12 cellular contexts compared by ENCODE assay signal in genomic region chr6:16727996-16728395, GRCh38. TPM values are rescaled to one million over a fixed set of nuclear protein-coding genes. Genes with fewer than 3 reads are reported as not detected.
DNase-seq lines count a peak whose midpoint lies in the region; ATAC-seq and TF ChIP-seq lines count a peak whose summit lies in the region.
"Had no signal": no experiment of that assay in that cellular context is flagged by ENCODE, and none has a peak within 500 bp of the region (broad histone marks: within the 10 kb centered on the region; RNA-seq: fewer than 3 reads in every experiment).

No MANE protein-coding gene starts in this region.

- H3K4me3 ChIP-seq in HCT116 (replicated peaks in 1 of 2; ENCODE audit: low read depth in 1 of 2, low read length in 2 of 2): no peak overlapping the region
- no peak overlapping the region for H3K4me3 ChIP-seq in gastroesophageal sphincter

- CTCF ChIA-PET in HCT116 (lab: Charles Lee): interaction anchor here (0.8 kb wide), 1 partner anchor 43 kb away, joined by 3 read pairs; no protein-coding TSS in a partner anchor

- ATAC-seq in HCT116: no peak
- ATAC-seq in gastroesophageal sphincter: peak; percentile 46

- H3K9me2 ChIP-seq in HCT116 (ENCODE audit: insufficient read depth): no peaks in the 10 kb centered on the region

- H4K20me1 ChIP-seq in HCT116 (ENCODE audit: insufficient read depth): no peaks in the 10 kb centered on the region

- H3K4me1 ChIP-seq in HCT116 (ENCODE audit: control insufficient read depth in 1 of 2, insufficient read depth in 2 of 2, low read length in 2 of 2): peaks cover 69 to 87% of the 10 kb centered on the region in 2 experiments
- H3K4me1 ChIP-seq in gastroesophageal sphincter: peaks cover 13 to 81% (median 15%) of the 10 kb centered on the region in 3 donors

- TF ChIP-seq EP300 in gastroesophageal sphincter (IDR thresholded peaks at IDR 0.05): no peak

- TF ChIP-seq RAD21 in HCT116 (IDR thresholded peaks at IDR 0.05; ENCODE audit: low read depth): no peak

- H3K4me2 ChIP-seq in HCT116 (ENCODE audit: low read length): peak overlapping the region; percentile 19

- H3K9me3 ChIP-seq in HCT116 (ENCODE audit: control insufficient read depth in 1 of 2, insufficient read depth in 1 of 2, low read depth in 1 of 2, low read length in 2 of 2) (no peaks in the 10 kb centered on the region), gastroesophageal sphincter (no peaks in the 10 kb centered on the region)

- TF ChIP-seq POLR2A in HCT116 (IDR thresholded peaks at IDR 0.05; ENCODE audit: borderline replicate concordance, extremely low read depth, insufficient read depth, insufficient read length): no peak
- no peak for TF ChIP-seq POLR2A in gastroesophageal sphincter (IDR thresholded peaks at IDR 0.05)

- no peak overlapping the region for H3K9ac ChIP-seq in HCT116 (ENCODE audit: low read length)
- H3K9ac ChIP-seq: parathyroid adenoma had no signal

- POLR2A ChIA-PET in HCT116 (lab: Charles Lee): no interaction called here

- no peaks in the 10 kb centered on the region for H3K79me2 ChIP-seq in HCT116 (ENCODE audit: insufficient read depth, low read length)

- RAD21 ChIA-PET in HCT116 (lab: Charles Lee; ENCODE audit: low non-redundant PET in 1 of 2, low total read pairs in 2 of 2, uncharacterized antibody in 2 of 2, unreplicated experiment in 2 of 2): interaction anchor here in 1 of 2 experiments (1.2 to 1.7 kb wide), 2 partner anchors 34 to 216 kb away, joined by 3 to 4 read pairs; partner anchors contain the start of gene ATXN1

- no peaks in the 10 kb centered on the region for H3K36me3 ChIP-seq in HCT116 (ENCODE audit: control insufficient read depth in 1 of 2, insufficient read depth in 2 of 2, low read length in 2 of 2)
- no peaks in the 10 kb centered on the region for H3K36me3 ChIP-seq in gastroesophageal sphincter

- intact Hi-C loops in HCT116 (cut with micrococcal nuclease) (loop anchor here (2.0 kb wide), 1 partner anchor 35 kb away; no protein-coding TSS in a partner anchor), posterior vena cava (cut with DNase I) (no loop called here)

- DNase-seq in HCT116 (ENCODE audit: low read depth, low spot score): no peak
- peak; percentile 79 for DNase-seq in NOMO-1 treated with DMSO at 0.1 percent for 48 hours (lab: John Stamatoyannopoulos, UW; ENCODE audit: unreplicated experiment)
- DNase-seq in posterior vena cava (ENCODE audit: low spot score): peak; percentile 65
- DNase-seq in globus pallidus (ENCODE audit: low spot score): no peak
- no peak for DNase-seq in HK-2 (ENCODE audit: unreplicated experiment)
- DNase-seq in superior temporal gyrus (ENCODE audit: extremely low spot score): no peak
- DNase-seq: activated CD8-positive, alpha-beta memory T cell treated with anti-CD3 and anti-CD28 coated beads, Interleukin-2, amount 50 U/mL, for 4 hours; effector CD4-positive, alpha-beta T cell; NCI-H2029; stimulated activated CD4-positive, alpha-beta T cell treated with anti-CD3 and anti-CD28 coated beads, Interleukin-4, amount 100 ng/mL, for 1 hour had no signal

- no peaks in the 10 kb centered on the region for H3K27me3 ChIP-seq in HCT116 (ENCODE audit: insufficient read depth, low read length)
- H3K27me3 ChIP-seq in gastroesophageal sphincter: no peaks in the 10 kb centered on the region

- H2AFZ ChIP-seq in HCT116 (ENCODE audit: low read depth, low read length, poor library complexity, severe bottlenecking): no peak overlapping the region
- H2AFZ ChIP-seq: parathyroid adenoma had no signal

- H3K27ac ChIP-seq in HCT116 (ENCODE audit: low read depth, low read length) (no peak overlapping the region; the same call in 1 of the 2 replicates), gastroesophageal sphincter (no peak overlapping the region)
- H3K27ac ChIP-seq: parathyroid adenoma had no signal

- WGBS in gastroesophageal sphincter (ENCODE audit: low coverage in 1 of 2), 2 donors: 86 to 100% methylated on average over 1 to 4 of the region's 5 CpGs

- no peak for TF ChIP-seq CTCF in HCT116 (IDR thresholded peaks at IDR 0.05 in 2 of 3, conservative IDR thresholded peaks at IDR 0.05 in 1 of 3; ENCODE audit: borderline replicate concordance in 1 of 3, insufficient read depth in 1 of 3, low read depth in 2 of 3, low read length in 2 of 3)
- TF ChIP-seq CTCF in gastroesophageal sphincter (IDR thresholded peaks at IDR 0.05): no peak

- no TSS peak for BruUV-seq in HCT116 (replicated peaks; lab: Mats Ljungman, UMichigan)

TF ChIP-seq in HCT116, 20 proteins besides CTCF, POLR2A, EP300 and RAD21:
- TF ChIP-seq YY1 (IDR thresholded peaks at IDR 0.05; ENCODE audit: extremely low read depth, insufficient replicate concordance, low read depth, low read length) (no peak), ELF1 (IDR thresholded peaks at IDR 0.05; ENCODE audit: borderline replicate concordance, low read depth) (no peak), ZFX (IDR thresholded peaks at IDR 0.05) (no peak), SIN3A (IDR thresholded peaks at IDR 0.05; ENCODE audit: low read depth) (no peak), CEBPB (IDR thresholded peaks at IDR 0.05; ENCODE audit: low read depth) (no peak), ZBTB33 (IDR thresholded peaks at IDR 0.05; ENCODE audit: extremely low read depth, insufficient replicate concordance, low read length) (no peak), ATF3 (IDR thresholded peaks at IDR 0.05) (no peak), SRF (IDR thresholded peaks at IDR 0.05; ENCODE audit: low read depth) (no peak), ZNF274 (IDR thresholded peaks at IDR 0.05; ENCODE audit: low read depth, low read length) (no peak), TCF7L2 (IDR thresholded peaks at IDR 0.05; ENCODE audit: borderline replicate concordance, extremely low read depth, insufficient read depth, insufficient read length) (no peak), EGR1 (IDR thresholded peaks at IDR 0.05; ENCODE audit: low read depth) (no peak), SP1 (IDR thresholded peaks at IDR 0.05; ENCODE audit: low read depth) (no peak), CBX3 (IDR thresholded peaks at IDR 0.05; ENCODE audit: low read depth) (no peak), POLR2AphosphoS5 (IDR thresholded peaks at IDR 0.05; ENCODE audit: low read depth, low read length) (no peak), JUND (IDR thresholded peaks at IDR 0.05) (no peak), FOSL1 (IDR thresholded peaks at IDR 0.05; ENCODE audit: low read depth) (no peak), MAX (IDR thresholded peaks at IDR 0.05) (no peak)
TF ChIP-seq in HCT116: peak in this region for 0.

RNA-seq across cellular contexts. Expression of gene ATXN1, which starts 33.3 kb away (rescaled TPM):
- total RNA-seq in HCT116 (2021; ENCODE audit: unreplicated experiment) (21.0 TPM), gastroesophageal sphincter (10 to 100 TPM; 38.7 to 78.3 (median 62.6) TPM), posterior vena cava (10 to 100 TPM; 63.1 to 72.2 TPM)
- polyA plus RNA-seq in HCT116 (2012): 7.9 and 9.7 TPM in 2 replicates

Comparison
In these comparisons a context has a peak if more than half of its experiments do, and no peak if none do; other contexts are left out.
1. DNase-seq: peak in NOMO-1 treated with DMSO at 0.1 percent for 48 hours (single experiment) and posterior vena cava (single experiment); none in HCT116 (single experiment), globus pallidus (single experiment), HK-2 (single experiment) and superior temporal gyrus (single experiment).